1 cellular context compared by ENCODE assay signal in genomic region chr12:123670882-123671728, GRCh38.
TF ChIP-seq lines count a peak whose summit lies in the region.

TSS of gene TCTN2 (plus strand) at chr12:123671113. CDS start at chr12:123671241, 128 bp downstream.

TF ChIP-seq in GM23338, 12 proteins besides CTCF, POLR2A, EP300 and RAD21:
- TF ChIP-seq EZH2 (IDR thresholded peaks at IDR 0.05; ENCODE audit: low read depth, unreplicated experiment) (no peak), ZNF331 (CRISPR knock-in tag; IDR thresholded peaks at IDR 0.05; ENCODE audit: low read depth) (no peak), CREB1 (CRISPR knock-in tag; IDR thresholded peaks at IDR 0.05; ENCODE audit: low read depth) (peak; percentile 35; the same call in 1 of the 2 replicates), ZNF114 (CRISPR knock-in tag; IDR thresholded peaks at IDR 0.05) (no peak), POLR2AphosphoS5 (IDR thresholded peaks at IDR 0.05; ENCODE audit: low read depth) (peak; percentile 32; the same call in 1 of the 2 replicates), ETS1 (IDR thresholded peaks at IDR 0.05) (no peak), ZNF462 (CRISPR knock-in tag; IDR thresholded peaks at IDR 0.05) (no peak), EZH2phosphoT487 (IDR thresholded peaks at IDR 0.05; ENCODE audit: unreplicated experiment) (no peak), NANOG (IDR thresholded peaks at IDR 0.05; ENCODE audit: borderline replicate concordance) (no peak)
